Comparison of ENCODE assay signal across 17 cellular contexts in the genomic region with DNA sequence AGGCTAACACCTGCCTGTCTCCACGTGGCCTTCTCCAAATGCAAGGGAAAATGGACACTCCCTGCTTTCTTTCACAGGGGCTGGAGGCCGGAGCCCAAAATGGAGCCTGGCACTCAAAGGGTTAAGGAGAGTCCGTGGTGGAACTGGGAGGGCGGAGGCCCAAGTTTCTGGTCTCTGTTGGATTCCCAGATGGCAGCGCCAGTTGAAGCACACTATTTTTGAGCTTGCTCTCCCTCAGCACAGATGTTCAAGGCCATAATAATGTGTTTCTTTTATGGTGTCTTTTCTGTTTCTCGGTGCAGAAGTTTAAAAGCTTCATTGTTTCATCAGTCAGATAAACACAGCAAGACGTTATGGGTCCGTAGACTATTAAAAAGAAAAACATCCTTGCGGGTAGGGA.
DNase-seq lines count a peak whose midpoint lies in the region; TF ChIP-seq lines count a peak whose summit lies in the region.
"Had no signal": no experiment of that assay in that cellular context is flagged by ENCODE, and none has a peak within 500 bp of the region (broad histone marks: within the 10 kb centered on the region; RNA-seq: fewer than 3 reads in every experiment).

No MANE protein-coding gene starts in this region.

- H3K4me3 ChIP-seq in HUES64 (ENCODE audit: low read length) (no peak overlapping the region), dorsolateral prefrontal cortex (peak overlapping the region in 6 of 59 donors; percentile 0 to 16 (median 11)), testis (no peak overlapping the region)
- H3K4me3 ChIP-seq: adrenal gland, gastroesophageal sphincter, thoracic aorta had no signal

- intact Hi-C loops in dorsolateral prefrontal cortex (cut with DNase I): loop anchor here in 1 of 2 donors (5.0 kb wide), 1 partner anchor 61 kb away; no protein-coding TSS in a partner anchor
- intact Hi-C loops in testis (cut with DNase I; ENCODE audit: low total_unique reads): no loop called here

- no peak overlapping the region for H3K27ac Mint-ChIP-seq in activated naive CD8-positive, alpha-beta T cell treated with anti-CD3 and anti-CD28 coated beads for 36 hours
- H3K27ac Mint-ChIP-seq: immature natural killer cell had no signal

- H3K27me3 ChIP-seq in HUES64 (ENCODE audit: insufficient read depth, low read length): no peaks in the 10 kb centered on the region
- no peaks in the 10 kb centered on the region for H3K27me3 ChIP-seq in dorsolateral prefrontal cortex
- H3K27me3 ChIP-seq in layer of hippocampus (ENCODE audit: control insufficient read depth, insufficient read depth, low read length): no peaks in the 10 kb centered on the region
- no peaks in the 10 kb centered on the region for H3K27me3 ChIP-seq in testis
- H3K27me3 ChIP-seq: adrenal gland, gastroesophageal sphincter had no signal

- H3K9me3 Mint-ChIP-seq in activated naive CD8-positive, alpha-beta T cell treated with anti-CD3 and anti-CD28 coated beads for 36 hours: no peaks in the 10 kb centered on the region
- H3K9me3 Mint-ChIP-seq: immature natural killer cell had no signal

- no peaks in the 10 kb centered on the region for H3K27me3 Mint-ChIP-seq in activated naive CD8-positive, alpha-beta T cell treated with anti-CD3 and anti-CD28 coated beads for 36 hours

- H3K4me3 Mint-ChIP-seq in activated naive CD8-positive, alpha-beta T cell treated with anti-CD3 and anti-CD28 coated beads for 36 hours: no peak overlapping the region
- H3K4me3 Mint-ChIP-seq: immature natural killer cell had no signal

- DNase-seq in dorsolateral prefrontal cortex: no peak
- DNase-seq in testis: no peak
- no peak for DNase-seq in NOMO-1 treated with dmso at 0.1 percent for 144 hours (lab: John Stamatoyannopoulos, UW; ENCODE audit: unreplicated experiment)
- DNase-seq in NCI-H1436 treated with DMSO at 0.1 percent for 48 hours (lab: John Stamatoyannopoulos, UW): no peak
- no peak for DNase-seq in activated naive CD8-positive, alpha-beta T cell treated with anti-CD3 and anti-CD28 coated beads for 36 hours
- DNase-seq: adrenal gland; immature natural killer cell; IMR-90; NCI-H2107; RPMI8226; stimulated activated CD4-positive, alpha-beta T cell treated with anti-CD3 and anti-CD28 coated beads, Interleukin-2, amount 100 ng/mL, for 48 hours; T-helper 1 cell; WERI-Rb-1 had no signal

- no peak for TF ChIP-seq CTCF in dorsolateral prefrontal cortex (IDR thresholded peaks at IDR 0.05 in 54 of 56, conservative IDR thresholded peaks at IDR 0.05 in 2 of 56; ENCODE audit: low read depth in 1 of 56, partially characterized antibody in 56 of 56)
- TF ChIP-seq CTCF in testis (IDR thresholded peaks at IDR 0.05): no peak

- no peak for TF ChIP-seq POLR2A in testis (IDR thresholded peaks at IDR 0.05)

- H3K27ac ChIP-seq in HUES64 (ENCODE audit: low read depth, low read length) (no peak overlapping the region), dorsolateral prefrontal cortex (peak overlapping the region in 42 of 59 donors; percentile 5 to 92 (median 60)), layer of hippocampus (ENCODE audit: low read depth, low read length) (peak overlapping the region; percentile 19), testis (peak overlapping the region; percentile 19 to 23)
- H3K27ac ChIP-seq: adrenal gland, gastroesophageal sphincter, thoracic aorta, WERI-Rb-1 had no signal

- 0 out of 2 replicates have a peak overlapping the region, but pooled peaks have one; percentile 14 for H3K9ac ChIP-seq in HUES64 (ENCODE audit: low read depth, low read length)

- no peaks in the 10 kb centered on the region for H3K9me3 ChIP-seq in HUES64 (ENCODE audit: insufficient read depth, low read depth, low read length)
- no peaks in the 10 kb centered on the region for H3K9me3 ChIP-seq in testis
- H3K9me3 ChIP-seq: adrenal gland, gastroesophageal sphincter, thoracic aorta had no signal

- peaks cover 51% of the 10 kb centered on the region for H3K4me1 ChIP-seq in HUES64 (ENCODE audit: insufficient read depth, low read length)
- H3K4me1 ChIP-seq in testis: peaks cover 30% of the 10 kb centered on the region
- H3K4me1 ChIP-seq: adrenal gland had no signal

- H3K36me3 ChIP-seq in HUES64 (ENCODE audit: insufficient read depth, low read length) (no peaks in the 10 kb centered on the region), testis (ENCODE audit: low read depth, missing control alignments) (no peaks in the 10 kb centered on the region)
- H3K36me3 ChIP-seq: adrenal gland, gastroesophageal sphincter, thoracic aorta, WERI-Rb-1 had no signal

- no peaks in the 10 kb centered on the region for H3K36me3 Mint-ChIP-seq in activated naive CD8-positive, alpha-beta T cell treated with anti-CD3 and anti-CD28 coated beads for 36 hours
- H3K36me3 Mint-ChIP-seq: immature natural killer cell had no signal

- WGBS in HUES64: 49% methylated on average over 9 of the region's 9 CpGs
- 30 to 53% methylated on average over 9 of the region's 9 CpGs for WGBS in testis, 2 donors

- no peaks in the 10 kb centered on the region for H3K4me1 Mint-ChIP-seq in activated naive CD8-positive, alpha-beta T cell treated with anti-CD3 and anti-CD28 coated beads for 36 hours
- H3K4me1 Mint-ChIP-seq: immature natural killer cell had no signal
